24 cellular contexts compared by ENCODE assay signal in genomic region chr17:774320-774584, GRCh38. TPM values are rescaled to one million over a fixed set of nuclear protein-coding genes. Genes with fewer than 3 reads are reported as not detected.
DNase-seq lines count a peak whose midpoint lies in the region; TF ChIP-seq lines count a peak whose summit lies in the region.
"Had no signal": no experiment of that assay in that cellular context is flagged by ENCODE, and none has a peak within 500 bp of the region (broad histone marks: within the 10 kb centered on the region; RNA-seq: fewer than 3 reads in every experiment).

No MANE protein-coding gene starts in this region.

- H3K9me3 Mint-ChIP-seq in T-helper 1 cell treated with Interleukin-12 subunit alpha and Interleukin-12 subunit beta and Interleukin-4 antibody, amounts not matched to agents 30 μg/mL and 1 μg/mL, for 36 hours = no peaks in the 10 kb centered on the region
- H3K9me3 Mint-ChIP-seq: CD4-positive, alpha-beta T cell; HFFc6; mesothelial cell of epicardium; naive B cell had no signal

- H3K4me1 ChIP-seq in Loucy (ENCODE audit: insufficient read depth, low read length, poor library complexity, severe bottlenecking) = peaks cover 3% of the 10 kb centered on the region
- H3K4me1 ChIP-seq: left lung had no signal

- no peaks in the 10 kb centered on the region for H3K27me3 ChIP-seq in Loucy (ENCODE audit: insufficient read depth, low read length, poor library complexity, severe bottlenecking)
- H3K27me3 ChIP-seq: brain microvascular endothelial cell, left lung, pancreas had no signal

- intact Hi-C loops in posterior vena cava (cut with DNase I) = no loop called here
- intact Hi-C loops in head of caudate nucleus (cut with DNase I) = no loop called here

- H3K4me1 Mint-ChIP-seq in T-helper 1 cell treated with Interleukin-12 subunit alpha and Interleukin-12 subunit beta and Interleukin-4 antibody, amounts not matched to agents 30 μg/mL and 1 μg/mL, for 36 hours (ENCODE audit: low read depth) = peaks cover 21% of the 10 kb centered on the region
- H3K4me1 Mint-ChIP-seq: mesothelial cell of epicardium had no signal

- peaks cover 45% of the 10 kb centered on the region for H3K36me3 ChIP-seq in Loucy (ENCODE audit: insufficient read depth, low read length)

- no peak for TF ChIP-seq CTCF in Loucy (conservative IDR thresholded peaks at IDR 0.05; ENCODE audit: low read length)

- no peaks in the 10 kb centered on the region for H3K9me2 ChIP-seq in Loucy (replicated peaks; ENCODE audit: low read depth, low read length)
- H3K9me2 ChIP-seq: SK-N-SH had no signal

- H3K9ac ChIP-seq in Loucy (ENCODE audit: low read depth, low read length, poor library complexity, severe bottlenecking) = no peak overlapping the region
- H3K9ac ChIP-seq: SK-N-SH had no signal

- no peak overlapping the region for H3K27ac Mint-ChIP-seq in T-helper 1 cell treated with Interleukin-12 subunit alpha and Interleukin-12 subunit beta and Interleukin-4 antibody, amounts not matched to agents 30 μg/mL and 1 μg/mL, for 36 hours
- H3K27ac Mint-ChIP-seq: CD4-positive, alpha-beta T cell; HFFc6 had no signal

- peak overlapping the region; percentile 37 for H3K4me3 Mint-ChIP-seq in T-helper 1 cell treated with Interleukin-12 subunit alpha and Interleukin-12 subunit beta and Interleukin-4 antibody, amounts not matched to agents 30 μg/mL and 1 μg/mL, for 36 hours
- H3K4me3 Mint-ChIP-seq: CD4-positive, alpha-beta T cell; HFFc6; mesothelial cell of epicardium; naive B cell had no signal

- DNase-seq in T-helper 1 cell = no peak
- DNase-seq in caudate nucleus (lab: John Stamatoyannopoulos, UW) = no peak
- peak; percentile 12 for DNase-seq in posterior vena cava (ENCODE audit: low spot score)
- no peak for DNase-seq in activated naive CD4-positive, alpha-beta T cell (lab: John Stamatoyannopoulos, UW)
- no peak for DNase-seq in EL
- DNase-seq in head of caudate nucleus = no peak
- DNase-seq: activated CD4-positive, alpha-beta T cell treated with anti-CD3 and anti-CD28 coated beads for 48 hours; activated CD8-positive, alpha-beta memory T cell treated with anti-CD3 and anti-CD28 coated beads, Interleukin-2, amount 50 U/mL, for 4 hours; activated gamma-delta T cell; brain microvascular endothelial cell; CD4-positive, alpha-beta T cell; GOT3; HFFc6; left lung; naive B cell; right cardiac atrium; SK-N-SH; stimulated activated CD4-positive, alpha-beta T cell treated with anti-CD3 and anti-CD28 coated beads, Interleukin-2, amount 100 ng/mL, for 48 hours had no signal

- no peaks in the 10 kb centered on the region for H3K27me3 Mint-ChIP-seq in T-helper 1 cell treated with Interleukin-12 subunit alpha and Interleukin-12 subunit beta and Interleukin-4 antibody, amounts not matched to agents 30 μg/mL and 1 μg/mL, for 36 hours (ENCODE audit: low read depth)
- H3K27me3 Mint-ChIP-seq: CD4-positive, alpha-beta T cell; naive B cell had no signal

- H3F3A ChIP-seq in Loucy (ENCODE audit: low read depth) = no peaks in the 10 kb centered on the region

- no peaks in the 10 kb centered on the region for H4K20me1 ChIP-seq in Loucy (ENCODE audit: insufficient read depth, low read length, poor library complexity, severe bottlenecking)

- H3K4me3 ChIP-seq in Loucy (ENCODE audit: low read length, poor library complexity, severe bottlenecking) = no peak overlapping the region
- H3K4me3 ChIP-seq: left lung, pancreas had no signal

- H3K79me2 ChIP-seq in Loucy (ENCODE audit: insufficient read depth, low read length) = peaks cover 6% of the 10 kb centered on the region; the same call in 1 of the 2 replicates

- no peak overlapping the region for H2AFZ ChIP-seq in Loucy (ENCODE audit: low read length)

- no peaks in the 10 kb centered on the region for H3K9me3 ChIP-seq in Loucy (ENCODE audit: insufficient read depth, low read depth, low read length)
- H3K9me3 ChIP-seq: left lung, pancreas, SK-N-SH had no signal

- peak overlapping the region; percentile 46 for H3K27ac ChIP-seq in caudate nucleus (ENCODE audit: low read depth, low read length)
- H3K27ac ChIP-seq: 22Rv1, brain microvascular endothelial cell, left lung, pancreas, VCaP had no signal

- H3K36me3 Mint-ChIP-seq in T-helper 1 cell treated with Interleukin-12 subunit alpha and Interleukin-12 subunit beta and Interleukin-4 antibody, amounts not matched to agents 30 μg/mL and 1 μg/mL, for 36 hours (ENCODE audit: low read depth) = peaks cover 47% of the 10 kb centered on the region

- H3K4me2 ChIP-seq in Loucy (ENCODE audit: low read depth, low read length, poor library complexity, severe bottlenecking) = peak overlapping the region; percentile 12
- H3K4me2 ChIP-seq: SK-N-SH had no signal

RNA-seq across cellular contexts. Expression of gene GLOD4, which starts 7.8 kb away (rescaled TPM):
- total RNA-seq in posterior vena cava = 10 to 100 TPM; 40.2 to 41.5 TPM

RNA-seq across cellular contexts. Expression of gene MRM3, which starts 7.9 kb away (rescaled TPM):
- 1 to 10 TPM; 7.4 to 7.8 TPM for total RNA-seq in posterior vena cava

RNA-seq across cellular contexts. Expression of gene GEMIN4, which starts 22.2 kb away (rescaled TPM):
- 10 to 100 TPM; 12.5 to 13.2 TPM for total RNA-seq in posterior vena cava

RNA-seq across cellular contexts. Expression of gene TLCD3A, which starts 41.9 kb away (rescaled TPM):
- total RNA-seq in posterior vena cava = 10 to 100 TPM in 1 of 2 donors, 1 to 10 TPM in 1; 9.9 to 10.4 TPM

RNA-seq across cellular contexts. Expression of gene VPS53, which starts 59.6 kb away (rescaled TPM):
- 10 to 100 TPM; 61.5 to 62.8 TPM for total RNA-seq in posterior vena cava
